ENCODE assay signal across 8 cellular contexts in the genomic region with DNA sequence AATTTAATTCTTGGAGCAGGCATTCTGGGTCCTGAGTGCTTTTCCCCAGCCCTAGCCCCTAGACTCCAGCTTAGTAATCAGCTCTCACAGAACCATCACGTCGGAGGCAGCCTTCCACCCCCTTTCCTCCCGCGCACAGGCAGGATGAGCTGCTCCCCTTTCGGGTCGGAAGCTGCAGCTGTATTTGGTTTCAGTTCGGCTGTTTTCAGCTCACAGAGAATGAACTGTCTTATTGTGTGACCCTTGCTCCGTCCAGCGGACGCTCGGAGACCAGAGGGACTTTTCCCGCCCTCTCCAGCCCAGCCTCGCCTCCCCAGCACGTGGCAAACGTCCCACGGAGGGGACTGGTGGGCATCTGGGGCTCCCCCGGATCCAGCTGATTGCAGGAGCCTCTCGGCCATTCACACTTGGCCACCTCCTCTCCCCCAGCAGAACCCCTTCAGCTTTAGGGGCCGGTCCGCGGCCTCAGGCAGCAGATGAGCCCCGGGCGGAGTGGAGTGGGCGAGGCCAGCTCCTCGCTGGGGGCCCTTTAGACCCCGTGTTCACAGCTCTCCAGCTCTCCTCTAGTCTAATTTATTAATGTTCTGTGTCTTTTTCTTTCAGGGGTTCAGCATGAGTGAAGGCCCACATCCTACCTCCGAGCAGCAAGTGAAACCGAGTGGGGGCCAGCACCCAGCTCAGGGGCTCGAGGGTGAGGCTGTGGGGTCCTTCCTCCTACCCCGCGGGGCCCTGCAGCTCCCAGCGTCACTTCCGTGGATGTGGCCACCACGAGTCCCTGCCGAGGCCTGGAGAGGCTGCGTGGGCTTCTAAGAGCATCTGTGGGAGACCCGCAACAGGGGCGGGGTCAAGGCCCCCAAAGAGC. TPM values are rescaled to one million over a fixed set of nuclear protein-coding genes. Genes with fewer than 3 reads are reported as not detected.
DNase-seq lines count a peak whose midpoint lies in the region; ATAC-seq, FAIRE-seq and TF ChIP-seq lines count a peak whose summit lies in the region.

No MANE protein-coding gene starts in this region.

- no peaks in the 10 kb centered on the region for H3K27me3 ChIP-seq in testis

- intact Hi-C loops in testis (cut with DNase I; ENCODE audit: low total_unique reads) = no loop called here

- no peaks in the 10 kb centered on the region for H3K4me1 ChIP-seq in testis

- H3K27ac ChIP-seq in testis = no peak overlapping the region

- no peak for TF ChIP-seq CTCF in fibroblast of the aortic adventitia (IDR thresholded peaks at IDR 0.05; ENCODE audit: insufficient read depth, low read length)
- no peak for TF ChIP-seq CTCF in testis (IDR thresholded peaks at IDR 0.05)

- H3K4me3 ChIP-seq in fibroblast of the aortic adventitia (ENCODE audit: low read depth, low read length) (peak overlapping the region; percentile 48), skeletal muscle cell (ENCODE audit: low read depth, low read length) (peak overlapping the region; percentile 24), testis (peak overlapping the region in 1 of 2 donors; percentile 23)

- no peaks in the 10 kb centered on the region for H3K9me3 ChIP-seq in testis

- H3K36me3 ChIP-seq in testis (ENCODE audit: low read depth, missing control alignments) = no peaks in the 10 kb centered on the region

- DNase-seq in GM12891 (ENCODE audit: insufficient read length, low spot score) = peak; percentile 62
- peak; percentile 7 for DNase-seq in fibroblast of the aortic adventitia (ENCODE audit: low read depth)
- DNase-seq in skeletal muscle cell (ENCODE audit: low read depth) = no peak
- no peak for DNase-seq in SKM-1 (lab: John Stamatoyannopoulos, UW; ENCODE audit: unreplicated experiment)
- DNase-seq in dedifferentiated amniotic fluid mesenchymal stem cell (ENCODE audit: extremely low spot score) = no peak
- no peak for DNase-seq in T-helper 9 cell
- no peak for DNase-seq in testis

- TF ChIP-seq POLR2A in GM12891 (IDR thresholded peaks at IDR 0.05; ENCODE audit: low read depth, low read length) = no peak
- TF ChIP-seq POLR2A in testis (IDR thresholded peaks at IDR 0.05) = no peak

- ATAC-seq in SK-N-SH treated with all-trans-retinoic acid at 6 μM for 48 hours = peak; percentile 10; the same call in 2 of the 3 replicates

- peak; percentile 97 for FAIRE-seq in GM12891 (lab: Jason Lieb, UNC)

- WGBS in testis, 2 donors = 23 to 30% methylated on average over 15 to 38 of the region's 38 CpGs

TF ChIP-seq in GM12891, 5 proteins besides CTCF, POLR2A, EP300 and RAD21:
- TF ChIP-seq POU2F2 (IDR thresholded peaks at IDR 0.05; ENCODE audit: low read depth, low read length) = no peak
- no peak for TF ChIP-seq POLR2AphosphoS5 (IDR thresholded peaks at IDR 0.05; ENCODE audit: low read depth, low read length)
- TF ChIP-seq TAF1 (IDR thresholded peaks at IDR 0.05; ENCODE audit: low read depth, low read length) = no peak
- TF ChIP-seq SPI1 (IDR thresholded peaks at IDR 0.05; ENCODE audit: low read depth, low read length) = no peak
- TF ChIP-seq PAX5 (IDR thresholded peaks at IDR 0.05; ENCODE audit: insufficient read depth, low read length, severe bottlenecking) = no peak

TF ChIP-seq in SK-N-SH treated with all-trans-retinoic acid at 6 μM for 48 hours, 23 proteins besides CTCF, POLR2A, EP300 and RAD21:
- no peak for TF ChIP-seq ESRRG (CRISPR knock-in tag; IDR thresholded peaks at IDR 0.05)
- TF ChIP-seq ZC3H10 (CRISPR knock-in tag; IDR thresholded peaks at IDR 0.05) = no peak
- no peak for TF ChIP-seq BACH2 (CRISPR knock-in tag; IDR thresholded peaks at IDR 0.05; ENCODE audit: borderline replicate concordance)
- TF ChIP-seq ZNF565 (CRISPR knock-in tag; conservative IDR thresholded peaks at IDR 0.05; ENCODE audit: low read depth) = no peak
- TF ChIP-seq, protein P1, sequence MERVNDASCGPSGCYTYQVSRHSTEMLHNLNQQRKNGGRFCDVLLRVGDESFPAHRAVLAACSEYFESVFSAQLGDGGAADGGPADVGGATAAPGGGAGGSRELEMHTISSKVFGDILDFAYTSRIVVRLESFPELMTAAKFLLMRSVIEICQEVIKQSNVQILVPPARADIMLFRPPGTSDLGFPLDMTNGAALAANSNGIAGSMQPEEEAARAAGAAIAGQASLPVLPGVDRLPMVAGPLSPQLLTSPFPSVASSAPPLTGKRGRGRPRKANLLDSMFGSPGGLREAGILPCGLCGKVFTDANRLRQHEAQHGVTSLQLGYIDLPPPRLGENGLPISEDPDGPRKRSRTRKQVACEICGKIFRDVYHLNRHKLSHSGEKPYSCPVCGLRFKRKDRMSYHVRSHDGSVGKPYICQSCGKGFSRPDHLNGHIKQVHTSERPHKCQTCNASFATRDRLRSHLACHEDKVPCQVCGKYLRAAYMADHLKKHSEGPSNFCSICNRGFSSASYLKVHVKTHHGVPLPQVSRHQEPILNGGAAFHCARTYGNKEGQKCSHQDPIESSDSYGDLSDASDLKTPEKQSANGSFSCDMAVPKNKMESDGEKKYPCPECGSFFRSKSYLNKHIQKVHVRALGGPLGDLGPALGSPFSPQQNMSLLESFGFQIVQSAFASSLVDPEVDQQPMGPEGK (CRISPR knock-in tag; IDR thresholded peaks at IDR 0.05; ENCODE audit: borderline replicate concordance) = no peak
- TF ChIP-seq ZFP30 (CRISPR knock-in tag; IDR thresholded peaks at IDR 0.05) = no peak
- TF ChIP-seq TCF4 (CRISPR knock-in tag; IDR thresholded peaks at IDR 0.05; ENCODE audit: borderline replicate concordance) = no peak
- no peak for TF ChIP-seq PPARA (CRISPR knock-in tag; IDR thresholded peaks at IDR 0.05; ENCODE audit: borderline replicate concordance)

RNA-seq across cellular contexts. Expression of a gene that starts 0.9 kb away (rescaled TPM):
- 0.50 TPM for polyA plus RNA-seq in GM12891 (2012; ENCODE audit: low read depth, missing spikeins)
- total RNA-seq in fibroblast of the aortic adventitia (ENCODE audit: low replicate concordance) (not detected in 2 replicates), testis (10 to 100 TPM in 1 of 2 donors, 1 to 10 TPM in 1; 3.8 to 28.1 TPM)
- 0.32 TPM for polyA plus RNA-seq in testis (ENCODE audit: insufficient read depth, low read depth, low replicate concordance)

RNA-seq across cellular contexts. Expression of a gene that starts 11.7 kb away (rescaled TPM):
- 0.10 TPM for polyA plus RNA-seq in GM12891 (2012; ENCODE audit: low read depth, missing spikeins)
- total RNA-seq in fibroblast of the aortic adventitia (ENCODE audit: low replicate concordance) (not detected in 2 replicates), testis (10 to 100 TPM; 21.9 to 37.8 TPM)
- 31.2 TPM for polyA plus RNA-seq in testis (ENCODE audit: insufficient read depth, low read depth, low replicate concordance)

RNA-seq across cellular contexts. Expression of a gene that starts 37.1 kb away (rescaled TPM):
- 0.27 TPM for polyA plus RNA-seq in GM12891 (2012; ENCODE audit: low read depth, missing spikeins)
- total RNA-seq in fibroblast of the aortic adventitia (ENCODE audit: low replicate concordance) (9.8 and 34.2 TPM in 2 replicates), testis (1 to 10 TPM in 1 of 2 donors, under 1 TPM in 1; 0.55 to 5.9 TPM)
- 9.3 TPM for polyA plus RNA-seq in testis (ENCODE audit: insufficient read depth, low read depth, low replicate concordance)

RNA-seq across cellular contexts. Expression of a gene that starts 47.4 kb away (rescaled TPM):
- 7.6 TPM for polyA plus RNA-seq in GM12891 (2012; ENCODE audit: low read depth, missing spikeins)
- 9.4 and 30.0 TPM in 2 replicates for total RNA-seq in fibroblast of the aortic adventitia (ENCODE audit: low replicate concordance)
- 10 to 100 TPM; 90.9 to 95.3 TPM for total RNA-seq in testis
- polyA plus RNA-seq in testis (ENCODE audit: insufficient read depth, low read depth, low replicate concordance) = 24.4 TPM

RNA-seq across cellular contexts. Expression of a gene that starts 47.7 kb away (rescaled TPM):
- 9.9 TPM for polyA plus RNA-seq in GM12891 (2012; ENCODE audit: low read depth, missing spikeins)
- total RNA-seq in fibroblast of the aortic adventitia (ENCODE audit: low replicate concordance) (18.7 and 80.2 TPM in 2 replicates), testis (10 to 100 TPM; 28.9 to 37.4 TPM)
- 19.6 TPM for polyA plus RNA-seq in testis (ENCODE audit: insufficient read depth, low read depth, low replicate concordance)

Comparison
In these comparisons a context has a peak if more than half of its experiments do, and no peak if none do; other contexts are left out.
1. DNase-seq: peak in GM12891 (single experiment) and fibroblast of the aortic adventitia (single experiment); none in skeletal muscle cell (single experiment), SKM-1 (single experiment), dedifferentiated amniotic fluid mesenchymal stem cell (single experiment), T-helper 9 cell (single experiment) and testis (single experiment).
2. RNA of a gene that starts 11.7 kb away (total RNA-seq): 21.9 to 37.8 TPM in testis; not detected in fibroblast of the aortic adventitia; every median in the first group is over 10 times any median in the second.